Comparison of ENCODE assay signal across 14 cellular contexts in the genomic region with DNA sequence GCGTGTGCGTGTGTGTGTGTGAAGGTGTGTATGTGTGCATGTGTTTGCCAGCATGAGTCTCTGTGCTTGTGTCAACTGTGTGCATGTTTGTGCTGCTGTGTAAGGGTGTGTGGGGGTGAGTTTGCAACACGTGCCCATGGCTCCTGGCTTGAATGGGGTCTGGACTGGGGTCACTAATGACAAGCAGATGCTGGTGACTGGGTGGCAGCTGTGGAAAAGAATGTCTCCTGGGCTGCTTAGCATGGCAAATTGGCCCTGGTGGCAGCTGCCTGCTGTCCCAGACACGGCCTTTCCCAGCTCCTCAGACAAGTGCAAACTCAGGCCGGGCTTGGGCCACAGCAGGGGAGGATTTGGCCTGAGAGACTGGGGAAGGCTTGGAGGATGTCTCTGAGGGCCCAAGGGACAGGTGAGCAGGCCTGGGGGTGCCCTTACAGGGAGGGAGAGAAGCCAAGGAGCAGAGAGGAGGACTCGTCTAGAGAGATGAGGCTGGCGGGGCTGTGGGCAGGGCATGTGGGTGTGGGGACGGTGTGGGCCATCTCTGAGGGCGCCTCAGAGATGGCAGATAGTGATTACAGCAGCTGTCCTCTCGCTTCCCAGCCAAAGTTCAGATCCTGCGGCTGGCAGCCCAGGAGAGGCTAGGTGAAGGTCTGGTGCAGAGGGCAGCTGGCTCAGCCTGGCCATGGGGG. TPM values are rescaled to one million over a fixed set of nuclear protein-coding genes. Genes with fewer than 3 reads are reported as not detected.
DNase-seq lines count a peak whose midpoint lies in the region; ATAC-seq, FAIRE-seq and TF ChIP-seq lines count a peak whose summit lies in the region.
"Had no signal": no experiment of that assay in that cellular context is flagged by ENCODE, and none has a peak within 500 bp of the region (broad histone marks: within the 10 kb centered on the region; RNA-seq: fewer than 3 reads in every experiment).

No MANE protein-coding gene starts in this region.

- H3K27me3 Mint-ChIP-seq in HFFc6 (ENCODE audit: insufficient read depth), result peaks cover 22% of the 10 kb centered on the region
- H3K27me3 Mint-ChIP-seq in immature natural killer cell (ENCODE audit: low read depth in 3 of 3), result peaks cover 1 to 3% (median 2%) of the 10 kb centered on the region in 3 donors
- H3K27me3 Mint-ChIP-seq: dendritic cell treated with granulocyte-macrophage colony-stimulating factor and Interleukin-4, amounts not matched to agents 40 ng/mL and 50 ng/mL, for 4 days had no signal

- peak overlapping the region; percentile 52 for H3K9ac ChIP-seq in smooth muscle cell (ENCODE audit: low read depth)

- H3K4me1 ChIP-seq in right lobe of liver (no peaks in the 10 kb centered on the region), smooth muscle cell (ENCODE audit: low read depth) (peaks cover 19% of the 10 kb centered on the region)

- no CpG with 5 or more reads among the region's 11 CpGs for WGBS in right lobe of liver (ENCODE audit: insufficient coverage, low coverage, low lambda C conversion rate, missing lambda C conversion rate)
- WGBS in smooth muscle cell (ENCODE audit: low lambda C conversion rate), result 54% methylated on average over 11 of the region's 11 CpGs

- H3K4me2 ChIP-seq in smooth muscle cell, result peak overlapping the region; percentile 98

- H3K9me3 ChIP-seq in right lobe of liver (no peaks in the 10 kb centered on the region), smooth muscle cell (replicated peaks; ENCODE audit: low read depth) (no peaks in the 10 kb centered on the region)

- peaks cover 64% of the 10 kb centered on the region for H4K20me1 ChIP-seq in smooth muscle cell (ENCODE audit: low read depth)

- TF ChIP-seq CTCF in HFFc6 (IDR thresholded peaks at IDR 0.05), result no peak
- no peak for TF ChIP-seq CTCF in bronchial epithelial cell (IDR thresholded peaks at IDR 0.05; ENCODE audit: insufficient read depth, low read length, severe bottlenecking)
- no peak for TF ChIP-seq CTCF in right lobe of liver (IDR thresholded peaks at IDR 0.05)
- TF ChIP-seq CTCF in smooth muscle cell (IDR thresholded peaks at IDR 0.05; ENCODE audit: borderline replicate concordance, insufficient read depth, poor library complexity, severe bottlenecking), result no peak

- intact Hi-C loops in right lobe of liver (cut with DNase I), result no loop called here

- H3K4me3 Mint-ChIP-seq in HFFc6 (no peak overlapping the region), immature natural killer cell (no peak overlapping the region)
- H3K4me3 Mint-ChIP-seq: dendritic cell treated with granulocyte-macrophage colony-stimulating factor and Interleukin-4, amounts not matched to agents 40 ng/mL and 50 ng/mL, for 4 days; T-helper 1 cell treated with Interleukin-12 subunit alpha and Interleukin-12 subunit beta and Interleukin-4 antibody, amounts not matched to agents 30 μg/mL and 1 μg/mL, for 36 hours had no signal

- H3K79me2 ChIP-seq in smooth muscle cell (ENCODE audit: low read depth), result peaks cover 67% of the 10 kb centered on the region

- H2AFZ ChIP-seq in smooth muscle cell (ENCODE audit: low read depth), result no peak overlapping the region

- H3K36me3 ChIP-seq in bronchial epithelial cell (ENCODE audit: control insufficient read depth, insufficient read depth, low read length) (no peaks in the 10 kb centered on the region), right lobe of liver (no peaks in the 10 kb centered on the region), smooth muscle cell (ENCODE audit: low read depth) (no peaks in the 10 kb centered on the region)

- no peaks in the 10 kb centered on the region for H3K36me3 Mint-ChIP-seq in HFFc6 (ENCODE audit: low read depth)
- no peaks in the 10 kb centered on the region for H3K36me3 Mint-ChIP-seq in immature natural killer cell

- peaks cover 7% of the 10 kb centered on the region for H3F3A ChIP-seq in smooth muscle cell (ENCODE audit: low read depth)

- H3K27ac ChIP-seq in right lobe of liver (no peak overlapping the region), smooth muscle cell (ENCODE audit: low read depth) (peak overlapping the region; percentile 78)

- peak overlapping the region; percentile 14; the same call in 1 of the 2 replicates for H3K27ac Mint-ChIP-seq in HFFc6
- no peak overlapping the region for H3K27ac Mint-ChIP-seq in immature natural killer cell
- H3K27ac Mint-ChIP-seq: dendritic cell treated with granulocyte-macrophage colony-stimulating factor and Interleukin-4, amounts not matched to agents 40 ng/mL and 50 ng/mL, for 4 days; T-helper 1 cell treated with Interleukin-12 subunit alpha and Interleukin-12 subunit beta and Interleukin-4 antibody, amounts not matched to agents 30 μg/mL and 1 μg/mL, for 36 hours had no signal

- H3K4me3 ChIP-seq in bronchial epithelial cell (ENCODE audit: low read depth, low read length) (no peak overlapping the region), right lobe of liver (peak overlapping the region in 2 of 3 donors; percentile 13 to 14), smooth muscle cell (peak overlapping the region; percentile 57)

- no peak for TF ChIP-seq POLR2A in right lobe of liver (IDR thresholded peaks at IDR 0.05)

- DNase-seq in HFFc6, result no peak
- DNase-seq in bronchial epithelial cell (ENCODE audit: low read depth), result no peak
- no peak for DNase-seq in right lobe of liver
- DNase-seq in smooth muscle cell (lab: John Stamatoyannopoulos, UW; ENCODE audit: unreplicated experiment), result no peak
- DNase-seq in MV-4-11 (lab: John Stamatoyannopoulos, UW), result no peak
- no peak for DNase-seq in immature natural killer cell
- no peak for DNase-seq in DMS79 (lab: John Stamatoyannopoulos, UW)
- DNase-seq: activated CD8-positive, alpha-beta memory T cell treated with anti-CD3 and anti-CD28 coated beads for 24 hours; activated naive CD4-positive, alpha-beta T cell treated with Interleukin-2 at 50 U/mL for 16 hours; KG1; NCI-H2029 treated with DMSO at 0.1 percent for 48 hours had no signal

- ATAC-seq in right lobe of liver (peak; percentile 4 to 49 (median 38)), HG03354 (IDR thresholded peaks at IDR 0.05; ENCODE audit: poor library complexity, severe bottlenecking, unreplicated experiment) (no peak)

- H3K9me3 Mint-ChIP-seq in HFFc6, result no peaks in the 10 kb centered on the region
- no peaks in the 10 kb centered on the region for H3K9me3 Mint-ChIP-seq in immature natural killer cell
- H3K9me3 Mint-ChIP-seq: dendritic cell treated with granulocyte-macrophage colony-stimulating factor and Interleukin-4, amounts not matched to agents 40 ng/mL and 50 ng/mL, for 4 days; T-helper 1 cell treated with Interleukin-12 subunit alpha and Interleukin-12 subunit beta and Interleukin-4 antibody, amounts not matched to agents 30 μg/mL and 1 μg/mL, for 36 hours had no signal

- H3K27me3 ChIP-seq in bronchial epithelial cell (ENCODE audit: control insufficient read depth, insufficient read depth, low read length), result peaks cover 4% of the 10 kb centered on the region
- no peaks in the 10 kb centered on the region for H3K27me3 ChIP-seq in right lobe of liver
- no peaks in the 10 kb centered on the region for H3K27me3 ChIP-seq in smooth muscle cell (ENCODE audit: low read depth)

- peaks cover 13% of the 10 kb centered on the region for H3K4me1 Mint-ChIP-seq in HFFc6 (ENCODE audit: low read depth)
- H3K4me1 Mint-ChIP-seq in immature natural killer cell, result no peaks in the 10 kb centered on the region

- FAIRE-seq in bronchial epithelial cell (lab: Jason Lieb, UNC), result peak; percentile 40

RNA-seq across cellular contexts. Expression of gene AQP1, which starts 1.5 kb away (rescaled TPM):
- under 1 TPM; 0.40 to 0.94 (median 0.57) TPM for total RNA-seq in HFFc6 (2021; fragmentation: NEBNext Ultra II Directional; extraction: Animal tissue kit (Norgen Biotek cat#: 25700))
- total RNA-seq in bronchial epithelial cell, result under 0.01 TPM in 1 of 2 replicates, not detected in the other
- 10 to 100 TPM; 11.3 to 20.8 (median 14.8) TPM for total RNA-seq in right lobe of liver
- 2,330 and 2,442 TPM in 2 replicates for total RNA-seq in smooth muscle cell
- polyA plus RNA-seq in smooth muscle cell, result 2,039 and 2,747 TPM in 2 replicates
- under 1 TPM in 1 of 3 donors, not detected in 2; 0.08 TPM for polyA plus RNA-seq in immature natural killer cell

RNA-seq across cellular contexts. Expression of gene GHRHR, which starts 50.6 kb away (rescaled TPM):
- total RNA-seq in HFFc6 (2021; fragmentation: NEBNext Ultra II Directional; extraction: Animal tissue kit (Norgen Biotek cat#: 25700)), result not detected
- total RNA-seq in bronchial epithelial cell (not detected in 2 replicates), right lobe of liver (under 1 TPM in 3 of 6 experiments, not detected in 3; 0.37 to 0.60 (median 0.59) TPM), smooth muscle cell (not detected in 2 replicates)
- polyA plus RNA-seq in smooth muscle cell (not detected in 2 replicates), immature natural killer cell (not detected)

Comparison
In these comparisons a context has a peak if more than half of its experiments do, and no peak if none do; other contexts are left out.
1. RNA of gene AQP1, which starts 1.5 kb away (total RNA-seq): 2,330 to 2,442 TPM in smooth muscle cell; 11.3 to 20.8 TPM in right lobe of liver, 0.40 to 0.94 TPM in HFFc6 and under 0.01 TPM in bronchial epithelial cell; every median in the first group is over 100 times any median in the second.